10 cellular contexts compared by ENCODE assay signal in the genomic region with DNA sequence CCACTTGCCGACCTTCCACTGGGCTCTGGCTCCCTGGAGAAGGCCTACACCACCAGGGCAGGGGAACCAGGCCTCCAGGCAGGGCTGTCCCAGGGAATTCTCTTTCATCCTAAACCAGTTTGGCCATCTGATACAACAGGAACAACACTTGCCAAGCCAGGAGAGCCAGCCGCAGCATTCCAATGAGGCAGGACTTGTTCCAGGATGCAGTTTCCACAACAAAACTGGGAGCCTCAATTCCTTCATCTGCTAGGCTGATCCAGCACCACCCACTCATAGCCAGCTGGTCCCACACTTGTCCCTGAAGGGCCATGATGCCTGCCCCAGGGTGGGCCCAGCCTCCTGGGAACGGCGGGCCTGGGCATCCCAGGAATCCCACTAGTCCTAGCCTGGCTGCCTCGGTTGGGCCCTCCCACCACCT. TPM values are rescaled to one million over a fixed set of nuclear protein-coding genes. Genes with fewer than 3 reads are reported as not detected.
DNase-seq lines count a peak whose midpoint lies in the region; ATAC-seq and TF ChIP-seq lines count a peak whose summit lies in the region.
"Had no signal": no experiment of that assay in that cellular context is flagged by ENCODE, and none has a peak within 500 bp of the region (broad histone marks: within the 10 kb centered on the region; RNA-seq: fewer than 3 reads in every experiment).

No MANE protein-coding gene starts in this region.

- H3K27ac ChIP-seq in CD4-positive, CD25-positive, alpha-beta regulatory T cell (ENCODE audit: insufficient read depth, low read length, poor library complexity, severe bottlenecking) = no peak overlapping the region
- peak overlapping the region in 11 of 12 donors; percentile 20 to 91 (median 66) for H3K27ac ChIP-seq in heart left ventricle

- no peak for ATAC-seq in CD4-positive, CD25-positive, alpha-beta regulatory T cell (ENCODE audit: low read depth in 2 of 2)
- ATAC-seq in heart left ventricle (peak; percentile 13 to 53 (median 26)), sciatic nerve (peak; percentile 60)

- peaks cover 26% of the 10 kb centered on the region for H3K4me1 ChIP-seq in CD4-positive, CD25-positive, alpha-beta regulatory T cell (ENCODE audit: control insufficient read depth, insufficient read depth, low read length, poor library complexity, severe bottlenecking)
- H3K4me1 ChIP-seq in heart left ventricle = peaks cover 14 to 91% (median 77%) of the 10 kb centered on the region in 12 donors

- TF ChIP-seq POLR2A in heart left ventricle (IDR thresholded peaks at IDR 0.05) = no peak

- no peak for DNase-seq in CD4-positive, CD25-positive, alpha-beta regulatory T cell
- peak; percentile 76 for DNase-seq in astrocyte of the cerebellum (ENCODE audit: low read depth)
- DNase-seq in heart left ventricle = peak in 1 of 5 donors; percentile 49
- DNase-seq in sciatic nerve (ENCODE audit: low spot score) = peak; percentile 53
- DNase-seq in H7 = no peak
- DNase-seq in 8988T = no peak
- DNase-seq in foreskin fibroblast = no peak
- DNase-seq in NCI-H2171 treated with DMSO at 0.1 percent for 48 hours (lab: John Stamatoyannopoulos, UW) = no peak
- DNase-seq: activated CD8-positive, alpha-beta memory T cell treated with anti-CD3 and anti-CD28 coated beads, Interleukin-2, amount 50 U/mL, for 4 hours had no signal

- whole genome bisulfite sequencing in heart left ventricle, 4 donors = 41 to 70% (median 53%) methylated on average over 2 to 5 of the region's 5 CpGs

- intact Hi-C loops in heart left ventricle (cut with DNase I) = no loop called here
- intact Hi-C loops in sciatic nerve (cut with DNase I) = no loop called here

- H3K4me3 Mint-ChIP-seq in CD4-positive, CD25-positive, alpha-beta regulatory T cell = no peak overlapping the region

- H3K4me3 ChIP-seq in CD4-positive, CD25-positive, alpha-beta regulatory T cell (ENCODE audit: low read depth, low read length) = no peak overlapping the region
- no peak overlapping the region for H3K4me3 ChIP-seq in astrocyte of the cerebellum (ENCODE audit: low read depth, low read length)
- H3K4me3 ChIP-seq in heart left ventricle = no peak overlapping the region
- no peak overlapping the region for H3K4me3 ChIP-seq in H7 (ENCODE audit: insufficient read depth, low read depth, low read length)
- H3K4me3 ChIP-seq in foreskin fibroblast (ENCODE audit: low read depth in 1 of 2, low read length in 2 of 2) = no peak overlapping the region
- H3K4me3 ChIP-seq: ovary had no signal

- no peaks in the 10 kb centered on the region for H3K27me3 Mint-ChIP-seq in CD4-positive, CD25-positive, alpha-beta regulatory T cell

- peak overlapping the region in 2 of 3 donors; percentile 62 to 65 for H3K27ac Mint-ChIP-seq in CD4-positive, CD25-positive, alpha-beta regulatory T cell

- H3K36me3 ChIP-seq in CD4-positive, CD25-positive, alpha-beta regulatory T cell (ENCODE audit: control insufficient read depth, insufficient read depth, low read length) = no peaks in the 10 kb centered on the region
- H3K36me3 ChIP-seq in heart left ventricle (no peaks in the 10 kb centered on the region), H7 (replicated peaks; ENCODE audit: control insufficient read depth, insufficient read depth, low read length) (no peaks in the 10 kb centered on the region)
- H3K36me3 ChIP-seq: ovary had no signal

- TF ChIP-seq CTCF in astrocyte of the cerebellum (IDR thresholded peaks at IDR 0.05; ENCODE audit: low read depth, low read length, missing control alignments) (no peak), heart left ventricle (IDR thresholded peaks at IDR 0.05) (no peak), foreskin fibroblast (IDR thresholded peaks at IDR 0.05; ENCODE audit: low read depth, low read length) (no peak)

- peaks cover 22 to 78% (median 48%) of the 10 kb centered on the region in 4 donors for H3K4me1 Mint-ChIP-seq in CD4-positive, CD25-positive, alpha-beta regulatory T cell

- in situ Hi-C loops in astrocyte of the cerebellum (cut with HindIII; ENCODE audit: low sequenced_read_pairs) = no loop called here

- no peaks in the 10 kb centered on the region for H3K36me3 Mint-ChIP-seq in CD4-positive, CD25-positive, alpha-beta regulatory T cell

- no peaks in the 10 kb centered on the region for H3K9me3 Mint-ChIP-seq in CD4-positive, CD25-positive, alpha-beta regulatory T cell

- H3K27me3 ChIP-seq in CD4-positive, CD25-positive, alpha-beta regulatory T cell (ENCODE audit: control insufficient read depth, insufficient read depth, low read length) = no peaks in the 10 kb centered on the region
- H3K27me3 ChIP-seq in heart left ventricle = no peaks in the 10 kb centered on the region
- no peaks in the 10 kb centered on the region for H3K27me3 ChIP-seq in H7 (ENCODE audit: control insufficient read depth, insufficient read depth, low read length)
- H3K27me3 ChIP-seq: ovary had no signal

- H3K9me3 ChIP-seq in CD4-positive, CD25-positive, alpha-beta regulatory T cell (ENCODE audit: control insufficient read depth in 2 of 2, low read length in 2 of 2) = no peaks in the 10 kb centered on the region
- no peaks in the 10 kb centered on the region for H3K9me3 ChIP-seq in heart left ventricle
- H3K9me3 ChIP-seq: ovary had no signal

RNA-seq across cellular contexts. Expression of a gene that starts 26.0 kb away (rescaled TPM):
- total RNA-seq in CD4-positive, CD25-positive, alpha-beta regulatory T cell = 29.3 TPM
- polyA plus RNA-seq in CD4-positive, CD25-positive, alpha-beta regulatory T cell = 1 to 10 TPM; 5.6 to 9.8 (median 7.6) TPM
- total RNA-seq in heart left ventricle = 10 to 100 TPM; 28.3 to 56.7 (median 35.9) TPM
- polyA plus RNA-seq in heart left ventricle = 10 to 100 TPM; 17.6 to 45.7 TPM
- 31.0 TPM for total RNA-seq in sciatic nerve
- total RNA-seq in H7 (2014; rRNA removed; shearing (Covaris generic)) = 34.3 and 42.2 TPM in 2 replicates

Comparison
In these comparisons a context has a peak if more than half of its experiments do, and no peak if none do; other contexts are left out.
1. ATAC-seq: peak in heart left ventricle (4 of 4) and sciatic nerve (single experiment); none in CD4-positive, CD25-positive, alpha-beta regulatory T cell (0 of 2).
2. DNase-seq: peak in astrocyte of the cerebellum (single experiment) and sciatic nerve (single experiment); none in CD4-positive, CD25-positive, alpha-beta regulatory T cell (0 of 3), H7 (single experiment), 8988T (single experiment), foreskin fibroblast (0 of 2) and NCI-H2171 treated with DMSO at 0.1 percent for 48 hours (single experiment).